27 cellular contexts compared by ENCODE assay signal in the genomic region with DNA sequence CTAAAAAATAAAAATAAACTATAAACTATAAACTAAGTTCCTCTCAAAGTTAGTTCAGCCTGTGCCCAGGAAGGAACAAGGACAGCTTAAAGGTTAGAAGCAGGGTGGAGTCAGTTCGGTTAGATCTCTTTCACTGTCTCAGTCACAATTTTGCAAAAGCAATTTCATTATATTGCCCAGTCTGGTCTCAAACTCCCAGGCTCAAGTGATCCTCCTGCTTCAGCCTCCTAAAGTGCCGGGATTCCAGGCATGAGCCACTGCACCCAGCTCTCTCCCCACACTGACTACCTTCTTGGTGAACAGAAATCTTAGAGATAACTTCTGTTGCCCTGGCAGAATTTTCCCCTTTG.
DNase-seq lines count a peak whose midpoint lies in the region; FAIRE-seq and TF ChIP-seq lines count a peak whose summit lies in the region.
"Had no signal": no experiment of that assay in that cellular context is flagged by ENCODE, and none has a peak within 500 bp of the region (broad histone marks: within the 10 kb centered on the region; RNA-seq: fewer than 3 reads in every experiment).

No MANE protein-coding gene starts in this region.

- H3K4me1 ChIP-seq in ACC112 (ENCODE audit: control insufficient read depth, insufficient read depth, low read length, unreplicated experiment) (no peaks in the 10 kb centered on the region), adrenal gland (replicated peaks in 1 of 2) (peaks cover 7 to 8% of the 10 kb centered on the region in 2 donors), small intestine (ENCODE audit: control insufficient read depth in 2 of 2, insufficient read depth in 1 of 2, low read depth in 1 of 2, low read length in 1 of 2) (no peaks in the 10 kb centered on the region)
- H3K4me1 ChIP-seq: BLaER1 treated with 17β-estradiol and CSF1 and Interleukin-3, amounts not matched to agents 10 nM and 100 nM; HAP-1; Peyer's patch had no signal

- H3K4me3 ChIP-seq in ACC112 (ENCODE audit: low read depth, low read length), result 0 out of 2 replicates have a peak overlapping the region, but pooled peaks have one; percentile 37
- H3K4me3 ChIP-seq in adrenal gland, result no peak overlapping the region
- H3K4me3 ChIP-seq in small intestine (ENCODE audit: low read depth in 1 of 2, low read length in 2 of 2), result no peak overlapping the region
- H3K4me3 ChIP-seq: BLaER1 treated with 17β-estradiol and CSF1 and Interleukin-3, amounts not matched to agents 10 nM and 100 nM; HAP-1; Peyer's patch; SK-N-MC had no signal

- H3K27ac Mint-ChIP-seq in nephron, result peak overlapping the region in 2 of 3 experiments; percentile 23 to 77
- H3K27ac Mint-ChIP-seq: CD4-positive, alpha-beta T cell; IgD-negative memory B cell had no signal

- TF ChIP-seq POLR2A in adrenal gland (IDR thresholded peaks at IDR 0.05), result no peak

- DNase-seq in adrenal gland (peak in 1 of 7 donors; percentile 27), small intestine (no peak), LoVo (ENCODE audit: low spot score) (no peak), NCI-H82 (lab: John Stamatoyannopoulos, UW) (no peak)
- no peak for DNase-seq in activated CD4-positive, alpha-beta T cell treated with anti-CD3 and anti-CD28 coated beads for 48 hours
- DNase-seq: AML-193; CD4-positive, alpha-beta T cell; COR-L47; DMS53; GOT3; Karpas-422; MV-4-11; NCI-H1105 treated with DMSO at 0.1 percent for 48 hours; NCI-H146; NCI-H2029; NCI-H446 treated with DMSO at 0.1 percent for 48 hours; NCI-H526; SHP77 treated with DMSO at 0.1 percent for 48 hours had no signal

- no peaks in the 10 kb centered on the region for H3K36me3 Mint-ChIP-seq in nephron (ENCODE audit: low read depth)

- H3K9me3 ChIP-seq in adrenal gland (replicated peaks in 1 of 3) (no peaks in the 10 kb centered on the region), small intestine (ENCODE audit: control insufficient read depth, low read depth) (no peaks in the 10 kb centered on the region)
- H3K9me3 ChIP-seq: HAP-1, Peyer's patch had no signal

- peaks cover 5% of the 10 kb centered on the region; the same call in 1 of the 2 replicates for H3K27me3 ChIP-seq in ACC112 (ENCODE audit: insufficient read depth, low read length)
- H3K27me3 ChIP-seq in adrenal gland, result no peaks in the 10 kb centered on the region
- no peaks in the 10 kb centered on the region for H3K27me3 ChIP-seq in small intestine (ENCODE audit: control insufficient read depth in 2 of 2, insufficient read depth in 2 of 2, low read length in 2 of 2)
- H3K27me3 ChIP-seq: BLaER1 treated with 17β-estradiol and CSF1 and Interleukin-3, amounts not matched to agents 10 nM and 100 nM; Peyer's patch had no signal

- peaks cover 13% of the 10 kb centered on the region for H3K9me3 Mint-ChIP-seq in nephron
- H3K9me3 Mint-ChIP-seq: CD4-positive, alpha-beta T cell had no signal

- WGBS in adrenal gland, 4 donors, result 26 to 59% (median 45%) methylated on average over 2 of the region's 2 CpGs
- WGBS in small intestine, 3 donors, result 71 to 87% (median 75%) methylated on average over 2 of the region's 2 CpGs

- no peak for TF ChIP-seq CTCF in adrenal gland (IDR thresholded peaks at IDR 0.05)
- no peak for TF ChIP-seq CTCF in nephron (IDR thresholded peaks at IDR 0.05; ENCODE audit: unreplicated experiment in 3 of 3)

- H3K36me3 ChIP-seq in ACC112 (ENCODE audit: insufficient read depth, low read length), result no peaks in the 10 kb centered on the region
- no peaks in the 10 kb centered on the region for H3K36me3 ChIP-seq in adrenal gland (replicated peaks in 1 of 2)
- no peaks in the 10 kb centered on the region for H3K36me3 ChIP-seq in small intestine (ENCODE audit: control insufficient read depth in 2 of 2, insufficient read depth in 2 of 2, low read length in 2 of 2)
- H3K36me3 ChIP-seq: BLaER1 treated with 17β-estradiol and CSF1 and Interleukin-3, amounts not matched to agents 10 nM and 100 nM; HAP-1; Peyer's patch had no signal

- no peaks in the 10 kb centered on the region for H3K79me2 ChIP-seq in ACC112 (ENCODE audit: control insufficient read depth, insufficient read depth, low read length, unreplicated experiment)

- no peak for FAIRE-seq in small intestine (lab: Jason Lieb, UNC)
- FAIRE-seq: G401.6, GM12891 had no signal

- H3K27ac ChIP-seq in ACC112 (ENCODE audit: low read depth, low read length) (no peak overlapping the region), adrenal gland (peak overlapping the region in 3 of 5 donors; percentile 21 to 62 (median 24)), small intestine (ENCODE audit: low read depth in 1 of 2, low read length in 1 of 2) (peak overlapping the region; percentile 45 to 68)
- H3K27ac ChIP-seq: BLaER1 treated with 17β-estradiol and CSF1 and Interleukin-3, amounts not matched to agents 10 nM and 100 nM; SK-N-MC had no signal

- intact Hi-C loops in adrenal gland (cut with DNase I), result no loop called here

- no peak overlapping the region for H2AFZ ChIP-seq in ACC112 (ENCODE audit: low read length, unreplicated experiment)

- peaks cover 4% of the 10 kb centered on the region for H3K27me3 Mint-ChIP-seq in nephron (ENCODE audit: low read depth)

- no peak overlapping the region for H3K4me3 Mint-ChIP-seq in nephron
- H3K4me3 Mint-ChIP-seq: CD4-positive, alpha-beta T cell; IgD-negative memory B cell had no signal

- H3K4me1 Mint-ChIP-seq in nephron, result peaks cover 4% of the 10 kb centered on the region
- H3K4me1 Mint-ChIP-seq: IgD-negative memory B cell had no signal
